Comparison of ENCODE assay signal across 17 cellular contexts in genomic region chr3:37499061-37499785, GRCh38. TPM values are rescaled to one million over a fixed set of nuclear protein-coding genes. Genes with fewer than 3 reads are reported as not detected.
A peak's percentile ranks its signal among the peaks of the same experiment; 100 is the strongest.
DNase-seq lines count a peak whose midpoint lies in the region; ATAC-seq and TF ChIP-seq lines count a peak whose summit lies in the region.
"Had no signal": no experiment of that assay in that cellular context is flagged by ENCODE, and none has a peak within 500 bp of the region (broad histone marks: within the 10 kb centered on the region; RNA-seq: fewer than 3 reads in every experiment).

No MANE protein-coding gene starts in this region.

- H3K9ac ChIP-seq in BLaER1: peak overlapping the region; percentile 26; the same call in 1 of the 2 replicates

- peaks cover 19% of the 10 kb centered on the region for H3K4me1 Mint-ChIP-seq in activated CD4-positive, alpha-beta T cell treated with anti-CD3 and anti-CD28 coated beads, Interleukin-2, amount 10 ng/mL, durations not matched to agents 24 days and 14 days

- H3K27me3 ChIP-seq in BLaER1 (no peaks in the 10 kb centered on the region), ascending aorta (no peaks in the 10 kb centered on the region), gastrocnemius medialis (no peaks in the 10 kb centered on the region)

- TF ChIP-seq CTCF in ascending aorta (IDR thresholded peaks at IDR 0.05) (no peak), gastrocnemius medialis (IDR thresholded peaks at IDR 0.05 in 4 of 5, conservative IDR thresholded peaks at IDR 0.05 in 1 of 5) (no peak)

- H3K4me3 ChIP-seq in BLaER1 (no peak overlapping the region), ascending aorta (no peak overlapping the region), gastrocnemius medialis (no peak overlapping the region)
- H3K4me3 ChIP-seq: K562 had no signal

- H3K4me2 ChIP-seq in BLaER1: peak overlapping the region; percentile 78

- no peak overlapping the region for H3K4me3 Mint-ChIP-seq in activated CD4-positive, alpha-beta T cell treated with anti-CD3 and anti-CD28 coated beads, Interleukin-2, amount 10 ng/mL, durations not matched to agents 24 days and 14 days

- H3K27ac ChIP-seq in BLaER1 (peak overlapping the region; percentile 18; the same call in 1 of the 2 replicates), ascending aorta (peak overlapping the region; percentile 46 to 63), gastrocnemius medialis (no peak overlapping the region)

- peak overlapping the region; percentile 77 for H3K27ac Mint-ChIP-seq in activated CD4-positive, alpha-beta T cell treated with anti-CD3 and anti-CD28 coated beads, Interleukin-2, amount 10 ng/mL, durations not matched to agents 24 days and 14 days

- no peaks in the 10 kb centered on the region for H3K36me3 Mint-ChIP-seq in activated CD4-positive, alpha-beta T cell treated with anti-CD3 and anti-CD28 coated beads, Interleukin-2, amount 10 ng/mL, durations not matched to agents 24 days and 14 days (ENCODE audit: low read depth)

- no peaks in the 10 kb centered on the region for H3K9me3 Mint-ChIP-seq in activated CD4-positive, alpha-beta T cell treated with anti-CD3 and anti-CD28 coated beads, Interleukin-2, amount 10 ng/mL, durations not matched to agents 24 days and 14 days

- in situ Hi-C loops in gastrocnemius medialis (cut with MboI; ENCODE audit: low sequenced_read_pairs in 4 of 4): no loop called here

- ATAC-seq in sciatic nerve: peak; percentile 21
- ATAC-seq in gastrocnemius medialis: no peak
- no peak for ATAC-seq in GM18511 (IDR thresholded peaks at IDR 0.05; ENCODE audit: unreplicated experiment)
- ATAC-seq: K562 had no signal

- H3K27me3 Mint-ChIP-seq in activated CD4-positive, alpha-beta T cell treated with anti-CD3 and anti-CD28 coated beads, Interleukin-2, amount 10 ng/mL, durations not matched to agents 24 days and 14 days: peaks cover 2% of the 10 kb centered on the region

- intact Hi-C loops in activated CD4-positive, alpha-beta T cell treated with anti-CD3 and anti-CD28 coated beads, Interleukin-2, amount 10 ng/mL, durations not matched to agents 24 days and 14 days (cut with micrococcal nuclease): no loop called here
- intact Hi-C loops in ascending aorta (cut with DNase I): no loop called here
- intact Hi-C loops in sciatic nerve (cut with DNase I): no loop called here
- intact Hi-C loops in gastrocnemius medialis (cut with DNase I; ENCODE audit: low total_unique reads): no loop called here

- H3K4me1 ChIP-seq in BLaER1: peaks cover 89% of the 10 kb centered on the region
- H3K4me1 ChIP-seq in ascending aorta: peaks cover 19 to 40% of the 10 kb centered on the region in 2 donors
- H3K4me1 ChIP-seq in gastrocnemius medialis: no peaks in the 10 kb centered on the region

- H3K36me3 ChIP-seq in BLaER1: no peaks in the 10 kb centered on the region
- H3K36me3 ChIP-seq in ascending aorta: peaks cover 15 to 22% of the 10 kb centered on the region in 2 donors
- no peaks in the 10 kb centered on the region for H3K36me3 ChIP-seq in gastrocnemius medialis

- no peak for DNase-seq in activated CD4-positive, alpha-beta T cell treated with anti-CD3 and anti-CD28 coated beads, Interleukin-2, amount 10 ng/mL, durations not matched to agents 24 days and 14 days
- DNase-seq in activated CD4-positive, alpha-beta T cell treated with anti-CD3 and anti-CD28 coated beads for 48 hours: no peak
- DNase-seq in ascending aorta (ENCODE audit: low spot score in 2 of 2) (no peak), sciatic nerve (ENCODE audit: low spot score) (no peak), DMS53 (lab: John Stamatoyannopoulos, UW) (no peak), gastrocnemius medialis (no peak)
- DNase-seq: C1 segment of cervical spinal cord, GF-D8, GOT3, NCI-H187, NCI-H446, NCI-H69, RPMI8226 had no signal

- H3K9me3 ChIP-seq in BLaER1 (no peaks in the 10 kb centered on the region), ascending aorta (no peaks in the 10 kb centered on the region), gastrocnemius medialis (no peaks in the 10 kb centered on the region)

- H4K20me1 ChIP-seq in BLaER1: no peaks in the 10 kb centered on the region

- no peak for TF ChIP-seq POLR2A in gastrocnemius medialis (IDR thresholded peaks at IDR 0.05)

RNA-seq across cellular contexts. Expression of gene ITGA9, which starts 47.3 kb away (rescaled TPM):
- total RNA-seq in activated CD4-positive, alpha-beta T cell treated with anti-CD3 and anti-CD28 coated beads, Interleukin-2, amount 10 ng/mL, durations not matched to agents 24 days and 14 days: 0.91 and 1.3 TPM in 2 replicates
- total RNA-seq in ascending aorta (56.5 TPM), sciatic nerve (23.4 TPM), gastrocnemius medialis (1 to 10 TPM; 2.8 to 4.8 (median 3.4) TPM)
- total RNA-seq: A172 had no signal

Comparison
In these comparisons a context has a peak if more than half of its experiments do, and no peak if none do; other contexts are left out.
1. H3K27ac ChIP-seq: peak in BLaER1 (single experiment) and ascending aorta (2 of 2); none in gastrocnemius medialis (0 of 4).